In genomic region chr12:103626498-103626897, GRCh38 we compare ENCODE assay signal across 9 cellular contexts. TPM values are rescaled to one million over a fixed set of nuclear protein-coding genes. Genes with fewer than 3 reads are reported as not detected.
DNase-seq lines count a peak whose midpoint lies in the region; ATAC-seq and TF ChIP-seq lines count a peak whose summit lies in the region.
"Had no signal": no experiment of that assay in that cellular context is flagged by ENCODE, and none has a peak within 500 bp of the region (broad histone marks: within the 10 kb centered on the region; RNA-seq: fewer than 3 reads in every experiment).

No MANE protein-coding gene starts in this region.

- no peaks in the 10 kb centered on the region for H3K36me3 ChIP-seq in CD8-positive, alpha-beta T cell (ENCODE audit: insufficient read depth, low read length)

- H3K4me1 Mint-ChIP-seq in stimulated activated naive CD8-positive, alpha-beta T cell treated with anti-CD3 and anti-CD28 coated beads, Interleukin-15, amount 100 ng/mL, for 72 hours: no peaks in the 10 kb centered on the region
- H3K4me1 Mint-ChIP-seq in CD8-positive, alpha-beta T cell (ENCODE audit: low read depth): no peaks in the 10 kb centered on the region
- no peaks in the 10 kb centered on the region for H3K4me1 Mint-ChIP-seq in CD14-positive monocyte

- no peak overlapping the region for H3K27ac ChIP-seq in CD8-positive, alpha-beta T cell (ENCODE audit: low read depth, low read length)

- ATAC-seq in stimulated activated naive CD8-positive, alpha-beta T cell treated with anti-CD3 and anti-CD28 coated beads, Interleukin-15, amount 100 ng/mL, for 72 hours: peak; percentile 31
- ATAC-seq in stimulated activated naive CD8-positive, alpha-beta T cell treated with anti-CD3 and anti-CD28 coated beads, Interleukin-15, Interleukin-2, amounts not matched to agents 100 U/mL and 50 U/mL, for 24 hours: no peak
- no peak for ATAC-seq in CD8-positive, alpha-beta T cell
- no peak for ATAC-seq in HG03520 (IDR thresholded peaks at IDR 0.05; ENCODE audit: unreplicated experiment)

- intact Hi-C loops in CD8-positive, alpha-beta T cell (cut with DNase I, micrococcal nuclease): no loop called here
- intact Hi-C loops in CD14-positive monocyte (cut with micrococcal nuclease): no loop called here

- POLR2A ChIA-PET in CD8-positive, alpha-beta T cell (lab: Charles Lee): no interaction called here

- H3K9me3 ChIP-seq in CD8-positive, alpha-beta T cell (ENCODE audit: low read length): no peaks in the 10 kb centered on the region

- DNase-seq in stimulated activated naive CD8-positive, alpha-beta T cell treated with anti-CD3 and anti-CD28 coated beads, Interleukin-15, amount 100 ng/mL, for 72 hours: no peak
- no peak for DNase-seq in stimulated activated naive CD8-positive, alpha-beta T cell treated with anti-CD3 and anti-CD28 coated beads, Interleukin-15, Interleukin-2, amounts not matched to agents 100 U/mL and 50 U/mL, for 24 hours
- DNase-seq in amniotic epithelial cell (ENCODE audit: low read depth) (peak; percentile 7), islet precursor cell (peak; percentile 74), GM10266 (ENCODE audit: extremely low spot score) (no peak), CD14-positive monocyte (ENCODE audit: low spot score) (no peak)
- no peak for DNase-seq in CD8-positive, alpha-beta T cell

- H3K27me3 Mint-ChIP-seq in stimulated activated naive CD8-positive, alpha-beta T cell treated with anti-CD3 and anti-CD28 coated beads, Interleukin-15, amount 100 ng/mL, for 72 hours: no peaks in the 10 kb centered on the region
- H3K27me3 Mint-ChIP-seq in CD8-positive, alpha-beta T cell (ENCODE audit: low read depth): peaks cover 5% of the 10 kb centered on the region
- H3K27me3 Mint-ChIP-seq in CD14-positive monocyte (ENCODE audit: low read depth in 3 of 3): peaks cover 0 to 3% (median 1%) of the 10 kb centered on the region in 3 donors

- no peaks in the 10 kb centered on the region for H3K9me3 Mint-ChIP-seq in stimulated activated naive CD8-positive, alpha-beta T cell treated with anti-CD3 and anti-CD28 coated beads, Interleukin-15, amount 100 ng/mL, for 72 hours
- peaks cover 1% of the 10 kb centered on the region for H3K9me3 Mint-ChIP-seq in CD8-positive, alpha-beta T cell
- peaks cover 0 to 6% (median 0%) of the 10 kb centered on the region in 7 donors for H3K9me3 Mint-ChIP-seq in CD14-positive monocyte

- TF ChIP-seq CTCF in GM10266 (IDR thresholded peaks at IDR 0.05; ENCODE audit: control insufficient read depth, insufficient read depth, low read depth, missing control alignments) (no peak), CD14-positive monocyte (IDR thresholded peaks at IDR 0.05) (no peak)
- no peak for TF ChIP-seq CTCF in CD8-positive, alpha-beta T cell (IDR thresholded peaks at IDR 0.05)

- H3K4me3 ChIP-seq in CD8-positive, alpha-beta T cell (ENCODE audit: low read depth, low read length): no peak overlapping the region

- H3K4me3 Mint-ChIP-seq in stimulated activated naive CD8-positive, alpha-beta T cell treated with anti-CD3 and anti-CD28 coated beads, Interleukin-15, amount 100 ng/mL, for 72 hours: no peak overlapping the region
- H3K4me3 Mint-ChIP-seq in CD8-positive, alpha-beta T cell: no peak overlapping the region
- H3K4me3 Mint-ChIP-seq in CD14-positive monocyte: no peak overlapping the region

- H3K27me3 ChIP-seq in CD8-positive, alpha-beta T cell (ENCODE audit: insufficient read depth, low read length): no peaks in the 10 kb centered on the region

- no peaks in the 10 kb centered on the region for H3K4me1 ChIP-seq in CD8-positive, alpha-beta T cell (ENCODE audit: insufficient read depth, low read length)

- CTCF ChIA-PET in CD8-positive, alpha-beta T cell (lab: Charles Lee): no interaction called here

- H3K27ac Mint-ChIP-seq in stimulated activated naive CD8-positive, alpha-beta T cell treated with anti-CD3 and anti-CD28 coated beads, Interleukin-15, amount 100 ng/mL, for 72 hours: no peak overlapping the region
- H3K27ac Mint-ChIP-seq in CD8-positive, alpha-beta T cell: no peak overlapping the region
- no peak overlapping the region for H3K27ac Mint-ChIP-seq in CD14-positive monocyte

- no peaks in the 10 kb centered on the region for H3K36me3 Mint-ChIP-seq in CD8-positive, alpha-beta T cell
- H3K36me3 Mint-ChIP-seq in CD14-positive monocyte: no peaks in the 10 kb centered on the region

RNA-seq across cellular contexts. Expression of gene STAB2, which starts 39.4 kb away (rescaled TPM):
- not detected for total RNA-seq in CD8-positive, alpha-beta T cell
- not detected for polyA plus RNA-seq in CD14-positive monocyte
- total RNA-seq: pulmonary artery endothelial cell had no signal

Comparison
In these comparisons a context has a peak if more than half of its experiments do, and no peak if none do; other contexts are left out.
1. DNase-seq: peak in amniotic epithelial cell (single experiment) and islet precursor cell (single experiment); none in stimulated activated naive CD8-positive, alpha-beta T cell treated with anti-CD3 and anti-CD28 coated beads, Interleukin-15, amount 100 ng/mL, for 72 hours (0 of 2), stimulated activated naive CD8-positive, alpha-beta T cell treated with anti-CD3 and anti-CD28 coated beads, Interleukin-15, Interleukin-2, amounts not matched to agents 100 U/mL and 50 U/mL, for 24 hours (single experiment), GM10266 (single experiment), CD8-positive, alpha-beta T cell (0 of 7) and CD14-positive monocyte (single experiment).